In the genomic region with DNA sequence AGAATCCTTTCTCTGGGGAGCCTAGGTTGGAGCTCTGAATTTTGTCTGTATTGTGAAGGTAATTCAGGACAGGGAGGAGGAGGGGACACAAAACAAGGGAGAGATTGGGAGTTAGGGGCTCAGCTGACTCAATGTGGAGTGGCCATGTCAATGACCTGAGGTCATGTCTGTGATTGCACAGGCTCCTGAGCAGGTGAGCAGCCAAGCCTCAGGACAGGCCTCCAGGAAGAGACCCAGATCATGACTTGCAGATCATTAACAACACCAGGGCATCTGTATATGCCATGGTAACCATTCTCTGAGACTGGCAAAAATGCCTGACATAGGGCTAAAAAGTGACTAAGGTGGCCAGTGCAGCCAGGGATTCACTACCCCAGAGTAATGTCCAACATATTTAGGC, we compare ENCODE assay signal across 24 cellular contexts. TPM values are rescaled to one million over a fixed set of nuclear protein-coding genes. Genes with fewer than 3 reads are reported as not detected.
"Had no signal": no experiment of that assay in that cellular context is flagged by ENCODE, and none has a peak within 500 bp of the region (broad histone marks: within the 10 kb centered on the region; RNA-seq: fewer than 3 reads in every experiment).

No MANE protein-coding gene starts in this region.

- H3K27me3 Mint-ChIP-seq: activated B cell treated with CpG ODN at 0.5 μM for 24 hours; activated naive CD8-positive, alpha-beta T cell treated with anti-CD3 and anti-CD28 coated beads for 36 hours; activated T-helper 17 cell treated with anti-CD3 and anti-CD28 coated beads, Interleukin-2, amount 50 U/mL, for 72 hours had no signal

- H3K4me3 ChIP-seq: cardiac muscle cell, MG63 had no signal

- H3K36me3 ChIP-seq: brain microvascular endothelial cell, cardiac muscle cell, MG63 had no signal

- H3K9me3 ChIP-seq: MG63 had no signal

- H3K36me3 Mint-ChIP-seq: activated naive CD4-positive, alpha-beta T cell treated with anti-CD3 and anti-CD28 coated beads, Interleukin-2, amount 10 ng/mL, durations not matched to agents 7 days and 5 days had no signal

- ATAC-seq: activated T-helper 17 cell treated with anti-CD3 and anti-CD28 coated beads, Interleukin-2, amount 50 U/mL, for 72 hours had no signal

- H3K27me3 ChIP-seq: brain microvascular endothelial cell, cardiac muscle cell had no signal

- DNase-seq: activated B cell treated with CpG ODN at 0.5 μM for 24 hours; activated CD4-positive, alpha-beta T cell treated with anti-CD3 and anti-CD28 coated beads, Interleukin-2, amount 50 U/mL, for 48 hours; activated gamma-delta T cell treated with Interleukin-2 at 50 U/mL for 16 hours; activated naive CD4-positive, alpha-beta T cell treated with anti-CD3 and anti-CD28 coated beads, Interleukin-2, amount 10 ng/mL, durations not matched to agents 7 days and 5 days; activated naive CD8-positive, alpha-beta T cell treated with anti-CD3 and anti-CD28 coated beads for 36 hours; activated T-cell treated with anti-CD3 and anti-CD28 coated beads for 4 hours; activated T-cell treated with anti-CD3 and anti-CD28 coated beads, Interleukin-2, amount 50 U/mL, for 48 hours; brain microvascular endothelial cell; MG63; NCI-H1105; NCI-H1436; NCI-H1694 treated with DMSO at 0.1 percent for 48 hours; NCI-H2029 treated with DMSO at 0.1 percent for 48 hours; NCI-H345; NCI-H510A; NCI-H82; SIG-M5; T-helper 2 cell; T1000 had no signal

- H3K27ac Mint-ChIP-seq: activated naive CD4-positive, alpha-beta T cell treated with anti-CD3 and anti-CD28 coated beads, Interleukin-2, amount 10 ng/mL, durations not matched to agents 7 days and 5 days; activated naive CD8-positive, alpha-beta T cell treated with anti-CD3 and anti-CD28 coated beads for 36 hours; activated T-helper 17 cell treated with anti-CD3 and anti-CD28 coated beads, Interleukin-2, amount 50 U/mL, for 72 hours had no signal

- H3K4me3 Mint-ChIP-seq: activated naive CD4-positive, alpha-beta T cell treated with anti-CD3 and anti-CD28 coated beads, Interleukin-2, amount 10 ng/mL, durations not matched to agents 7 days and 5 days; activated naive CD8-positive, alpha-beta T cell treated with anti-CD3 and anti-CD28 coated beads for 36 hours; activated T-helper 17 cell treated with anti-CD3 and anti-CD28 coated beads, Interleukin-2, amount 50 U/mL, for 72 hours had no signal

- H3K9me3 Mint-ChIP-seq: activated B cell treated with CpG ODN at 0.5 μM for 24 hours; activated naive CD4-positive, alpha-beta T cell treated with anti-CD3 and anti-CD28 coated beads, Interleukin-2, amount 10 ng/mL, durations not matched to agents 7 days and 5 days; activated T-helper 17 cell treated with anti-CD3 and anti-CD28 coated beads, Interleukin-2, amount 50 U/mL, for 72 hours had no signal

- H3K27ac ChIP-seq: brain microvascular endothelial cell, cardiac muscle cell had no signal

RNA-seq across cellular contexts. Expression of a gene that starts 20.9 kb away (rescaled TPM):
- total RNA-seq: activated B cell treated with CpG ODN at 0.5 μM for 24 hours; activated CD8-positive, alpha-beta memory T cell treated with anti-CD3 and anti-CD28 coated beads for 36 hours; activated naive CD8-positive, alpha-beta T cell treated with anti-CD3 and anti-CD28 coated beads for 36 hours; cardiac muscle cell; RPMI7951 had no signal
- polyA plus RNA-seq: adipose tissue had no signal
